In the genomic region with DNA sequence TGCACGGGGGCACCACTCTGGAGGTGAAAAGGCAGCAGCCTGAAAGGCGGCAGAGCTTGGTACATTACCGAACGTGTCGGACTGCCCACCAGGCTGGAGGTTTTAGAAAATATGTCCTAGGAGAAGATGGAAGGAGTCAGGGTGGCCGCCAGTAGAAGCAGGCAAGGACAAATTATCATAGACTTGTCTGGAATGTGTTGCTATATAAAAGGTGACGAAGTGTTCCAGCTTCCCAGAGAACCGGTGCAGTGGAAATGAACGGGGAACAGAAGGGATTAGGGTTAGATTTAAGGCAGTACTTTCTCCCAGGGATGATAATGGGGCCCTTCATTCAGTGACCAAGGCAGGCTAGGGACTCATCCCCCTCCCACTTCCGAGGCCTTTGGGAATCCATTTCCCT, we compare ENCODE assay signal across 14 cellular contexts. TPM values are rescaled to one million over a fixed set of nuclear protein-coding genes. Genes with fewer than 3 reads are reported as not detected.
DNase-seq lines count a peak whose midpoint lies in the region; FAIRE-seq and TF ChIP-seq lines count a peak whose summit lies in the region.
"Had no signal": no experiment of that assay in that cellular context is flagged by ENCODE, and none has a peak within 500 bp of the region (broad histone marks: within the 10 kb centered on the region; RNA-seq: fewer than 3 reads in every experiment).

No MANE protein-coding gene starts in this region.

- 0 out of 2 replicates have a peak overlapping the region, but pooled peaks have one; percentile 87 for H2AK5ac ChIP-seq in H1 (ENCODE audit: low read depth, low read length)

- H3K23ac ChIP-seq in H1 (ENCODE audit: insufficient read length), result no peak overlapping the region

- H3K4me2 ChIP-seq in BLaER1 (peak overlapping the region; percentile 62), H1 (ENCODE audit: insufficient read depth in 1 of 2, low read depth in 2 of 2, low read length in 2 of 2) (no peak overlapping the region), osteoblast (ENCODE audit: insufficient read depth, low read length) (no peak overlapping the region)
- H3K4me2 ChIP-seq: PC-9 had no signal

- H2BK15ac ChIP-seq in H1 (ENCODE audit: low read length), result 0 out of 2 replicates have a peak overlapping the region, but pooled peaks have one; percentile 54

- H4K91ac ChIP-seq in H1 (replicated peaks; ENCODE audit: insufficient read length, low read length), result no peak overlapping the region

- H3K9me3 ChIP-seq in BLaER1 (no peaks in the 10 kb centered on the region), H1 (ENCODE audit: insufficient read depth in 2 of 2, low read depth in 1 of 2, low read length in 1 of 2) (no peaks in the 10 kb centered on the region), osteoblast (ENCODE audit: low read depth, low read length) (no peaks in the 10 kb centered on the region)

- no peak overlapping the region for H2BK12ac ChIP-seq in H1 (ENCODE audit: low read depth, low read length)

- no peaks in the 10 kb centered on the region for H3K23me2 ChIP-seq in H1 (ENCODE audit: low read depth, low read length)

- no peak for TF ChIP-seq RAD21 in H1 (IDR thresholded peaks at IDR 0.05 in 1 of 2, conservative IDR thresholded peaks at IDR 0.05 in 1 of 2; ENCODE audit: low read depth in 2 of 2, low read length in 2 of 2)

- TF ChIP-seq POLR2A in H1 (IDR thresholded peaks at IDR 0.05; ENCODE audit: control extremely low read depth in 1 of 2, low read depth in 2 of 2, low read length in 2 of 2), result no peak

- 85% methylated on average over 7 of the region's 10 CpGs; no CpG with 5 or more reads in 1 of the 2 experiments for WGBS in H1 (ENCODE audit: extremely low coverage in 1 of 2, insufficient coverage in 1 of 2, insufficient read length in 1 of 2, insufficient replicate concordance in 2 of 2, low coverage in 1 of 2, low lambda C conversion rate in 2 of 2, missing lambda C conversion rate in 1 of 2), 2 experiments

- H3K9ac ChIP-seq in BLaER1 (no peak overlapping the region), H1 (replicated peaks in 1 of 4; ENCODE audit: extremely low read depth in 1 of 4, low read depth in 3 of 4, low read length in 3 of 4) (no peak overlapping the region)

- DNase-seq in NCI-H82 treated with DMSO at 0.1 percent for 48 hours (lab: John Stamatoyannopoulos, UW; ENCODE audit: unreplicated experiment) (peak; percentile 89), H1 (ENCODE audit: low read depth in 1 of 2, low spot score in 2 of 2) (no peak), osteoblast (ENCODE audit: insufficient read length, low spot score, missing footprints) (peak; percentile 39), inferior parietal cortex (ENCODE audit: extremely low spot score) (no peak), NCI-H1417 (lab: John Stamatoyannopoulos, UW) (no peak)
- no peak for DNase-seq in stimulated activated CD4-positive, alpha-beta T cell treated with anti-CD3 and anti-CD28 coated beads, Interleukin-4, amount 100 ng/mL, for 24 hours
- DNase-seq: DMS79, Karpas-422, NCI-H1436 treated with DMSO at 0.1 percent for 48 hours, PC-9 had no signal

- H3K14ac ChIP-seq in H1 (ENCODE audit: insufficient read length), result no peak overlapping the region

- peak overlapping the region; percentile 22; the same call in 1 of the 2 replicates for H2BK5ac ChIP-seq in H1 (ENCODE audit: low read depth, low read length)

- H4K20me1 ChIP-seq in BLaER1 (peaks cover 38% of the 10 kb centered on the region), H1 (replicated peaks in 1 of 2; ENCODE audit: control insufficient read depth in 1 of 2, insufficient read depth in 2 of 2, low read length in 2 of 2) (no peaks in the 10 kb centered on the region), osteoblast (ENCODE audit: insufficient read depth, low read length) (no peaks in the 10 kb centered on the region)

- H3K56ac ChIP-seq in H1 (replicated peaks; ENCODE audit: insufficient read length, low read depth, low read length), result no peak overlapping the region

- no peak overlapping the region for H4K5ac ChIP-seq in H1 (ENCODE audit: insufficient read length, low read depth, low read length)

- POLR2A ChIA-PET in H1 (lab: Charles Lee; ENCODE audit: partially characterized antibody), result interaction anchor here (1.0 to 3.1 kb wide), 10 partner anchors 9 to 118 kb away, joined by 3 to 9 read pairs (median 4); a partner anchor contains a TSS

- H3K4me3 ChIP-seq in BLaER1 (no peak overlapping the region), H1 (ENCODE audit: extremely low read depth in 1 of 4, insufficient read depth in 2 of 4, low read depth in 3 of 4, low read length in 4 of 4) (no peak overlapping the region), osteoblast (ENCODE audit: insufficient read depth, low read length) (no peak overlapping the region)
- H3K4me3 ChIP-seq: PC-9 had no signal

- TF ChIP-seq CTCF in H1 (IDR thresholded peaks at IDR 0.05; ENCODE audit: control extremely low read depth in 1 of 3, insufficient read depth in 1 of 3, low read depth in 1 of 3, low read length in 3 of 3), result no peak
- TF ChIP-seq CTCF in osteoblast (IDR thresholded peaks at IDR 0.05; ENCODE audit: extremely low read depth, low read depth, low read length), result no peak

- H3K36me3 ChIP-seq in BLaER1 (peaks cover 15% of the 10 kb centered on the region), H1 (ENCODE audit: control insufficient read depth in 2 of 4, insufficient read depth in 4 of 4, low read length in 3 of 4) (no peaks in the 10 kb centered on the region), osteoblast (ENCODE audit: insufficient read depth, low read length) (no peaks in the 10 kb centered on the region)

- no peak for FAIRE-seq in H1 (lab: Jason Lieb, UNC)
- FAIRE-seq: HTR-8/SVneo had no signal

- H3K27ac ChIP-seq in BLaER1 (peak overlapping the region; percentile 50), H1 (ENCODE audit: low read depth, low read length) (no peak overlapping the region), osteoblast (ENCODE audit: low read depth, low read length) (no peak overlapping the region)
- H3K27ac ChIP-seq: HL-60, PC-9 had no signal

- H3K79me1 ChIP-seq in H1 (ENCODE audit: low read depth, low read length), result no peaks in the 10 kb centered on the region

- H2AFZ ChIP-seq in H1 (ENCODE audit: low read length), result no peak overlapping the region
- H2AFZ ChIP-seq in osteoblast (ENCODE audit: low read length), result no peak overlapping the region
- H2AFZ ChIP-seq: PC-9 had no signal

- TF ChIP-seq EP300 in H1 (IDR thresholded peaks at IDR 0.05; ENCODE audit: borderline replicate concordance in 1 of 2, low read depth in 2 of 2, low read length in 2 of 2), result no peak

- H3K4ac ChIP-seq in H1 (replicated peaks; ENCODE audit: insufficient read length, low read depth, low read length), result no peak overlapping the region

- H3K27me3 ChIP-seq in BLaER1, result no peaks in the 10 kb centered on the region
- H3K27me3 ChIP-seq in H1 (replicated peaks in 1 of 4; ENCODE audit: control insufficient read depth in 3 of 4, extremely low read depth in 1 of 4, insufficient read depth in 3 of 4, low read length in 3 of 4), result 0 out of 7 replicates have a peak, but pooled peaks cover 0 to 2% (median 0%) of the 10 kb centered on the region in 4 experiments
- H3K27me3 ChIP-seq in osteoblast (ENCODE audit: insufficient read depth, low read length), result peaks cover 48% of the 10 kb centered on the region

- H2BK120ac ChIP-seq in H1 (replicated peaks; ENCODE audit: low read depth, low read length), result no peak overlapping the region

- H3K18ac ChIP-seq in H1 (ENCODE audit: extremely low read depth, low read length), result no peak overlapping the region

- H3K4me1 ChIP-seq in BLaER1 (peaks cover 62% of the 10 kb centered on the region), H1 (replicated peaks in 1 of 4; ENCODE audit: control insufficient read depth in 3 of 4, insufficient read depth in 4 of 4, low read length in 3 of 4) (peaks cover 5 to 24% (median 14%) of the 10 kb centered on the region in 4 experiments), osteoblast (ENCODE audit: insufficient read depth, low read length) (no peaks in the 10 kb centered on the region)

- CTCF ChIA-PET in H1 (lab: Charles Lee; ENCODE audit: partially characterized antibody), result interaction anchor here (0.9 to 2.0 kb wide), 8 partner anchors 9 to 105 kb away, joined by 3 to 7 read pairs (median 4); no protein-coding TSS in a partner anchor

- H3K79me2 ChIP-seq in H1 (ENCODE audit: control insufficient read depth in 1 of 2, insufficient read depth in 2 of 2, low read length in 2 of 2) (no peaks in the 10 kb centered on the region), osteoblast (ENCODE audit: insufficient read depth, low read length) (no peaks in the 10 kb centered on the region)

- H2BK20ac ChIP-seq in H1 (ENCODE audit: low read length), result no peak overlapping the region

- H4K8ac ChIP-seq in H1 (ENCODE audit: extremely low read depth, insufficient read depth, low read length), result no peak overlapping the region

TF ChIP-seq in H1, 55 proteins besides CTCF, POLR2A, EP300 and RAD21:
- TF ChIP-seq SP4 (IDR thresholded peaks at IDR 0.05; ENCODE audit: low read length), result no peak

RNA-seq across cellular contexts. Expression of a gene that starts 27.4 kb away (rescaled TPM):
- 55.5 and 57.2 TPM in 2 replicates for total RNA-seq in H1 (2021; fragmentation: NEBNext Ultra II Directional; extraction: Animal tissue kit (Norgen Biotek cat#: 25700))
- polyA plus RNA-seq in H1 (2011; rRNA removed), result 75.0 and 99.6 TPM in 2 replicates
- 70.3 TPM for polyA plus RNA-seq in H1 (2011; cell fraction: cytosol; rRNA removed)
- 39.1 TPM for polyA plus RNA-seq in H1 (2011; cell fraction: nucleus; rRNA removed)
- 46.5 to 58.4 TPM (median 54.3 TPM) in 4 replicates for polyA plus RNA-seq in H1 (2012, experiment 1 of 2)
- polyA plus RNA-seq in H1 (2012, experiment 2 of 2), result 39.4 TPM
- polyA plus RNA-seq in H1 (2013, experiment 1 of 2), result 51.2 TPM
- polyA plus RNA-seq in H1 (2013, experiment 2 of 2), result 48.0 TPM
- polyA minus RNA-seq in H1 (2011; rRNA and poly(A)+ RNA removed), result 68.1 and 68.2 TPM in 2 replicates
- polyA minus RNA-seq in H1 (2011; cell fraction: cytosol; rRNA and poly(A)+ RNA removed), result 15.8 TPM
- 28.2 TPM for polyA minus RNA-seq in H1 (2011; cell fraction: nucleus; rRNA and poly(A)+ RNA removed)
- 1.4 and 1.8 TPM in 2 replicates for total RNA-seq in osteoblast
- total RNA-seq: MCF 10A had no signal

Comparison
In these comparisons a context has a peak if more than half of its experiments do, and no peak if none do; other contexts are left out.
1. DNase-seq: peak in NCI-H82 treated with DMSO at 0.1 percent for 48 hours (single experiment) and osteoblast (single experiment); none in H1 (0 of 2), inferior parietal cortex (single experiment), NCI-H1417 (0 of 3) and stimulated activated CD4-positive, alpha-beta T cell treated with anti-CD3 and anti-CD28 coated beads, Interleukin-4, amount 100 ng/mL, for 24 hours (single experiment).
2. RNA of a gene that starts 27.4 kb away (total RNA-seq): 55.5 to 57.2 TPM in H1; 1.4 to 1.8 TPM in osteoblast; every median in the first group is over 10 times any median in the second.